ENCODE assay signal across 21 cellular contexts in the genomic region with DNA sequence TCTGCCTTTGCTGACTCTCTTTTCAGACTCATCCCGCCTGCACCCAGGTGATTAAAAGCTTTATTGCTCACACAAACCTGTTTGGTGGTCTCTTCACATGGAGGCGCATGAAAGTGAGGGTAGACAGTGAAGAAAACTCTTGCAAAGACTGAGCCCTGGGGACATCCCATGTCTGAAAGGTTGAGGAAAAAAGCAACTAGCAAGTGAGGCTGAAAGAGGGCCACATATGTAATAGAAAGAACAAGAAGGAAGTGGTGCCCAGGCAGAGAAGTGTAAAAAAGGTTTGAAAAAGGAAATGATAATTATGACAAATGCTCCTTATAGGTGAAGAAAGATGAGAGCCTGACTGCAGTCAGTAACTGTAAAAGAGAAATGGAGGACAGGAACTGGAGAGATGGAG.
DNase-seq lines count a peak whose midpoint lies in the region; ATAC-seq and TF ChIP-seq lines count a peak whose summit lies in the region.
"Had no signal": no experiment of that assay in that cellular context is flagged by ENCODE, and none has a peak within 500 bp of the region (broad histone marks: within the 10 kb centered on the region; RNA-seq: fewer than 3 reads in every experiment).

No MANE protein-coding gene starts in this region.

- H3F3A ChIP-seq in Loucy (ENCODE audit: low read depth) = peaks cover 5% of the 10 kb centered on the region; the same call in 1 of the 2 replicates

- H3K27ac Mint-ChIP-seq in activated CD8-positive, alpha-beta T cell treated with anti-CD3 and anti-CD28 coated beads for 36 hours = no peak overlapping the region
- H3K27ac Mint-ChIP-seq in activated CD8-positive, alpha-beta T cell treated with anti-CD3 and anti-CD28 coated beads, Interleukin-2, amount 10 ng/mL, durations not matched to agents 7 days and 5 days = no peak overlapping the region
- no peak overlapping the region for H3K27ac Mint-ChIP-seq in stimulated activated memory B cell treated with anti-CD40 and anti-IgM and Interleukin-4, amounts not matched to agents 10 μg/mL and 1 μg/mL and 100 μg/mL, for 72 hours
- H3K27ac Mint-ChIP-seq: B cell, CD14-positive monocyte had no signal

- H3K27me3 ChIP-seq in Loucy (ENCODE audit: insufficient read depth, low read length, poor library complexity, severe bottlenecking) = no peaks in the 10 kb centered on the region

- no peaks in the 10 kb centered on the region for H3K36me3 Mint-ChIP-seq in activated CD8-positive, alpha-beta T cell treated with anti-CD3 and anti-CD28 coated beads for 36 hours (ENCODE audit: low read depth)
- peaks cover 2% of the 10 kb centered on the region for H3K36me3 Mint-ChIP-seq in activated CD8-positive, alpha-beta T cell treated with anti-CD3 and anti-CD28 coated beads, Interleukin-2, amount 10 ng/mL, durations not matched to agents 7 days and 5 days (ENCODE audit: low read depth)
- no peaks in the 10 kb centered on the region for H3K36me3 Mint-ChIP-seq in stimulated activated memory B cell treated with anti-CD40 and anti-IgM and Interleukin-4, amounts not matched to agents 10 μg/mL and 1 μg/mL and 100 μg/mL, for 72 hours
- H3K36me3 Mint-ChIP-seq: CD14-positive monocyte had no signal

- CTCF ChIA-PET in activated CD8-positive, alpha-beta T cell treated with anti-CD3 and anti-CD28 coated beads for 36 hours (lab: Charles Lee) = interaction anchor here (1.2 kb wide), 1 partner anchor 13 kb away, joined by 3 read pairs; no protein-coding TSS in a partner anchor
- CTCF ChIA-PET in activated CD8-positive, alpha-beta T cell treated with anti-CD3 and anti-CD28 coated beads, Interleukin-2, amount 10 ng/mL, durations not matched to agents 7 days and 5 days (lab: Charles Lee) = no interaction called here

- H3K79me2 ChIP-seq in Loucy (ENCODE audit: insufficient read depth, low read length) = no peaks in the 10 kb centered on the region

- no peak for TF ChIP-seq CTCF in activated CD8-positive, alpha-beta T cell treated with anti-CD3 and anti-CD28 coated beads for 36 hours (IDR thresholded peaks at IDR 0.05)
- no peak for TF ChIP-seq CTCF in Loucy (conservative IDR thresholded peaks at IDR 0.05; ENCODE audit: low read length)

- POLR2A ChIA-PET in activated CD8-positive, alpha-beta T cell treated with anti-CD3 and anti-CD28 coated beads for 36 hours (lab: Charles Lee) = no interaction called here
- POLR2A ChIA-PET in activated CD8-positive, alpha-beta T cell treated with anti-CD3 and anti-CD28 coated beads, Interleukin-2, amount 10 ng/mL, durations not matched to agents 7 days and 5 days (lab: Charles Lee) = no interaction called here

- peak overlapping the region; percentile 5 for H3K4me2 ChIP-seq in Loucy (ENCODE audit: low read depth, low read length, poor library complexity, severe bottlenecking)
- H3K4me2 ChIP-seq: A549, PC-9, SK-N-SH had no signal

- no peak overlapping the region for H3K9ac ChIP-seq in Loucy (ENCODE audit: low read depth, low read length, poor library complexity, severe bottlenecking)
- H3K9ac ChIP-seq: SK-N-SH had no signal

- H3K4me3 Mint-ChIP-seq in activated CD8-positive, alpha-beta T cell treated with anti-CD3 and anti-CD28 coated beads for 36 hours = no peak overlapping the region
- H3K4me3 Mint-ChIP-seq in activated CD8-positive, alpha-beta T cell treated with anti-CD3 and anti-CD28 coated beads, Interleukin-2, amount 10 ng/mL, durations not matched to agents 7 days and 5 days = no peak overlapping the region
- H3K4me3 Mint-ChIP-seq in stimulated activated memory B cell treated with anti-CD40 and anti-IgM and Interleukin-4, amounts not matched to agents 10 μg/mL and 1 μg/mL and 100 μg/mL, for 72 hours = no peak overlapping the region
- H3K4me3 Mint-ChIP-seq: B cell, CD14-positive monocyte had no signal

- no peaks in the 10 kb centered on the region for H4K20me1 ChIP-seq in Loucy (ENCODE audit: insufficient read depth, low read length, poor library complexity, severe bottlenecking)

- no peaks in the 10 kb centered on the region for H3K36me3 ChIP-seq in Loucy (ENCODE audit: insufficient read depth, low read length)

- H3K27me3 Mint-ChIP-seq in activated CD8-positive, alpha-beta T cell treated with anti-CD3 and anti-CD28 coated beads for 36 hours = no peaks in the 10 kb centered on the region
- H3K27me3 Mint-ChIP-seq in activated CD8-positive, alpha-beta T cell treated with anti-CD3 and anti-CD28 coated beads, Interleukin-2, amount 10 ng/mL, durations not matched to agents 7 days and 5 days (ENCODE audit: low read depth) = no peaks in the 10 kb centered on the region
- H3K27me3 Mint-ChIP-seq in stimulated activated memory B cell treated with anti-CD40 and anti-IgM and Interleukin-4, amounts not matched to agents 10 μg/mL and 1 μg/mL and 100 μg/mL, for 72 hours = no peaks in the 10 kb centered on the region
- H3K27me3 Mint-ChIP-seq: B cell had no signal

- no peak overlapping the region for H3K4me3 ChIP-seq in Loucy (ENCODE audit: low read length, poor library complexity, severe bottlenecking)
- H3K4me3 ChIP-seq: A549, PC-9 had no signal

- no peaks in the 10 kb centered on the region for H3K9me2 ChIP-seq in Loucy (replicated peaks; ENCODE audit: low read depth, low read length)
- H3K9me2 ChIP-seq: SK-N-SH had no signal

- no peaks in the 10 kb centered on the region for H3K4me1 Mint-ChIP-seq in activated CD8-positive, alpha-beta T cell treated with anti-CD3 and anti-CD28 coated beads for 36 hours (ENCODE audit: low read depth)
- no peaks in the 10 kb centered on the region for H3K4me1 Mint-ChIP-seq in activated CD8-positive, alpha-beta T cell treated with anti-CD3 and anti-CD28 coated beads, Interleukin-2, amount 10 ng/mL, durations not matched to agents 7 days and 5 days (ENCODE audit: low read depth)
- no peaks in the 10 kb centered on the region for H3K4me1 Mint-ChIP-seq in stimulated activated memory B cell treated with anti-CD40 and anti-IgM and Interleukin-4, amounts not matched to agents 10 μg/mL and 1 μg/mL and 100 μg/mL, for 72 hours
- H3K4me1 Mint-ChIP-seq: B cell, CD14-positive monocyte had no signal

- peak; percentile 93 for ATAC-seq in activated CD8-positive, alpha-beta T cell treated with anti-CD3 and anti-CD28 coated beads for 36 hours
- ATAC-seq in activated CD8-positive, alpha-beta T cell treated with anti-CD3 and anti-CD28 coated beads, Interleukin-2, amount 10 ng/mL, durations not matched to agents 7 days and 5 days = no peak
- ATAC-seq in stimulated activated memory B cell treated with anti-CD40 and anti-IgM and Interleukin-4, amounts not matched to agents 10 μg/mL and 1 μg/mL and 100 μg/mL, for 72 hours = peak; percentile 72
- ATAC-seq: A549 had no signal

- intact Hi-C loops in activated CD8-positive, alpha-beta T cell treated with anti-CD3 and anti-CD28 coated beads for 36 hours (cut with micrococcal nuclease) = no loop called here
- intact Hi-C loops in head of caudate nucleus (cut with DNase I) = no loop called here

- H3K4me1 ChIP-seq in Loucy (ENCODE audit: insufficient read depth, low read length, poor library complexity, severe bottlenecking) = peaks cover 12% of the 10 kb centered on the region
- H3K4me1 ChIP-seq: A549 had no signal

- no peaks in the 10 kb centered on the region for H3K9me3 ChIP-seq in Loucy (ENCODE audit: insufficient read depth, low read depth, low read length)
- H3K9me3 ChIP-seq: A549, SK-N-SH had no signal

- DNase-seq in activated CD8-positive, alpha-beta T cell treated with anti-CD3 and anti-CD28 coated beads for 36 hours = peak; percentile 32
- DNase-seq in activated CD8-positive, alpha-beta T cell treated with anti-CD3 and anti-CD28 coated beads, Interleukin-2, amount 10 ng/mL, durations not matched to agents 7 days and 5 days = no peak
- DNase-seq in SKM-1 (lab: John Stamatoyannopoulos, UW; ENCODE audit: unreplicated experiment) (peak; percentile 25), HUDEP-2 (lab: John Stamatoyannopoulos, UW; ENCODE audit: unreplicated experiment in 76 of 76) (no peak), head of caudate nucleus (no peak)
- DNase-seq: GDM1; GOT3; HCEC 1CT; KG1; NCI-H1417 treated with DMSO at 0.1 percent for 48 hours; NCI-H1930; NK-92 treated with Interleukin-12 subunit alpha and Interleukin-12 subunit beta, amount 100 ng/mL, for 24 hours; PC-9; RPMI8226; SHP77; SK-N-SH had no signal

- H3K9me3 Mint-ChIP-seq in activated CD8-positive, alpha-beta T cell treated with anti-CD3 and anti-CD28 coated beads for 36 hours = no peaks in the 10 kb centered on the region
- peaks cover 2% of the 10 kb centered on the region for H3K9me3 Mint-ChIP-seq in activated CD8-positive, alpha-beta T cell treated with anti-CD3 and anti-CD28 coated beads, Interleukin-2, amount 10 ng/mL, durations not matched to agents 7 days and 5 days (ENCODE audit: insufficient read depth)
- H3K9me3 Mint-ChIP-seq in stimulated activated memory B cell treated with anti-CD40 and anti-IgM and Interleukin-4, amounts not matched to agents 10 μg/mL and 1 μg/mL and 100 μg/mL, for 72 hours = no peaks in the 10 kb centered on the region

- H2AFZ ChIP-seq in Loucy (ENCODE audit: low read length) = peak overlapping the region; percentile 68
- H2AFZ ChIP-seq: PC-9 had no signal

Comparison
In these comparisons a context has a peak if more than half of its experiments do, and no peak if none do; other contexts are left out.
1. DNase-seq: peak in activated CD8-positive, alpha-beta T cell treated with anti-CD3 and anti-CD28 coated beads for 36 hours (single experiment) and SKM-1 (single experiment); none in activated CD8-positive, alpha-beta T cell treated with anti-CD3 and anti-CD28 coated beads, Interleukin-2, amount 10 ng/mL, durations not matched to agents 7 days and 5 days (single experiment), HUDEP-2 (0 of 76) and head of caudate nucleus (0 of 42).